8 cellular contexts compared by ENCODE assay signal in the genomic region with DNA sequence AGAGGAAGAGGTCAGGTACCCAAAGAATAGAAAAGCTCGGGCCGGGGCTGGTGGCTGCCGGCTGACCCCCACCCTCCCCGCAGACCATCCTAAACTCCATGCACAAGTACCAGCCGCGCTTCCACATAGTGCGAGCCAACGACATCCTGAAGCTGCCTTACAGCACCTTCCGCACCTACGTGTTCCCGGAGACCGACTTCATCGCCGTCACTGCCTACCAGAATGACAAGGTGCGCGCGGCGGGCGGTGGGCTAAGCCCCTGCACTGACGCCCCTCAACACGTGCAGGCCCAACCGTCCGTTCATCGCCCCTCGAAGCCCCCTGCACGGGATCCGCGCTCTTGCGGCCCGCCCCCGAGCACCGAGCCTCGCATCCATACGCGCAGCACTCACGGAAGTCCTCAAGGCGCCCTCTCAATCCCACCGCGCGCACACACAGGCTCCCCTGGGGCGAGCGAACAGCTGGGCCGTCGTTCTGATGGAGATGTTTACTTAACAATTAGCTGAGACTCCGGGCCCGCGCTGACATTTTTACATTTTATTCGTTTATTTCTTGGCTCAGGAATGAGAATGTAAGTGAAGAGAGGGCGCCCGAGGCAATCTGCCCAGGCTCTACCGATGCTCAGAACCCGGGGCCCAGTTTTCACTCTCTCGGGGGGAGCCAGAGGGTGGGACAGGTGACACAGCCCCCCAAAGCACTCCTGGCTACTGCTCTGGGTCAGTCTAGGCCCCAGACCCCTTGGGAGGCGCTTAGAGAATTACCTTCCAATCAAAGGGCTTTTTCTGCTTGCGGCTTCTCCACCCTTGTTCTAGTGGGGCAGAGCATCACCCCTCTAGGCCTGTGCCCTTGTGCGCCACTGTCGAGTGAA. TPM values are rescaled to one million over a fixed set of nuclear protein-coding genes. Genes with fewer than 3 reads are reported as not detected.
A peak's percentile ranks its signal among the peaks of the same experiment; 100 is the strongest.
DNase-seq lines count a peak whose midpoint lies in the region; ATAC-seq, FAIRE-seq and TF ChIP-seq lines count a peak whose summit lies in the region.

No MANE protein-coding gene starts in this region.

- FAIRE-seq in keratinocyte (lab: Jason Lieb, UNC) (no peak), D721Med (lab: Jason Lieb, UNC) (no peak)

- H3K9ac ChIP-seq in keratinocyte (ENCODE audit: control insufficient read depth, extremely low read depth, insufficient read depth, low read length), result no peak overlapping the region

- ATAC-seq in activated CD8-positive, alpha-beta memory T cell treated with anti-CD3 and anti-CD28 coated beads, Interleukin-2, amount 10 ng/mL, durations not matched to agents 7 days and 5 days, result peak; percentile 34
- no peak for ATAC-seq in activated CD8-positive, alpha-beta T cell treated with anti-CD3 and anti-CD28 coated beads for 36 hours

- CTCF ChIA-PET in activated CD8-positive, alpha-beta memory T cell treated with anti-CD3 and anti-CD28 coated beads, Interleukin-2, amount 10 ng/mL, durations not matched to agents 7 days and 5 days (lab: Charles Lee), result interaction anchor here (0.9 kb wide), 1 partner anchor 9 kb away, joined by 3 read pairs; no protein-coding TSS in a partner anchor
- CTCF ChIA-PET in activated CD8-positive, alpha-beta T cell treated with anti-CD3 and anti-CD28 coated beads for 36 hours (lab: Charles Lee), result interaction anchor here (3.8 kb wide), 1 partner anchor 9 kb away, joined by 16 read pairs; no protein-coding TSS in a partner anchor

- H3K36me3 ChIP-seq in keratinocyte (ENCODE audit: control insufficient read depth in 2 of 2, extremely low read depth in 1 of 2, insufficient read depth in 2 of 2, low read length in 2 of 2), result no peaks in the 10 kb centered on the region

- peak overlapping the region; percentile 43 for H3K27ac Mint-ChIP-seq in activated CD8-positive, alpha-beta memory T cell treated with anti-CD3 and anti-CD28 coated beads, Interleukin-2, amount 10 ng/mL, durations not matched to agents 7 days and 5 days
- H3K27ac Mint-ChIP-seq in activated CD8-positive, alpha-beta T cell treated with anti-CD3 and anti-CD28 coated beads for 36 hours, result no peak overlapping the region
- peak overlapping the region; percentile 74 for H3K27ac Mint-ChIP-seq in type B pancreatic cell

- H3K27me3 Mint-ChIP-seq in activated CD8-positive, alpha-beta memory T cell treated with anti-CD3 and anti-CD28 coated beads, Interleukin-2, amount 10 ng/mL, durations not matched to agents 7 days and 5 days, result peaks cover 75% of the 10 kb centered on the region
- peaks cover 68% of the 10 kb centered on the region for H3K27me3 Mint-ChIP-seq in activated CD8-positive, alpha-beta T cell treated with anti-CD3 and anti-CD28 coated beads for 36 hours
- peaks cover 69% of the 10 kb centered on the region for H3K27me3 Mint-ChIP-seq in type B pancreatic cell

- H3K27ac ChIP-seq in keratinocyte (ENCODE audit: control insufficient read depth, insufficient read depth, low read length), result no peak overlapping the region

- dilution Hi-C loops in keratinocyte (cut with MboI; ENCODE audit: extremely low pct_ligation_motif_present, low sequenced_read_pairs), result no loop called here

- peaks cover 11% of the 10 kb centered on the region for H3K4me1 ChIP-seq in keratinocyte (ENCODE audit: control insufficient read depth, extremely low read depth, insufficient read depth, low read length)

- H3K9me3 Mint-ChIP-seq in activated CD8-positive, alpha-beta memory T cell treated with anti-CD3 and anti-CD28 coated beads, Interleukin-2, amount 10 ng/mL, durations not matched to agents 7 days and 5 days (ENCODE audit: low read depth), result no peaks in the 10 kb centered on the region
- no peaks in the 10 kb centered on the region for H3K9me3 Mint-ChIP-seq in activated CD8-positive, alpha-beta T cell treated with anti-CD3 and anti-CD28 coated beads for 36 hours
- no peaks in the 10 kb centered on the region for H3K9me3 Mint-ChIP-seq in type B pancreatic cell

- H3K4me3 ChIP-seq in keratinocyte (ENCODE audit: control insufficient read depth in 2 of 3, extremely low read depth in 1 of 3, insufficient read depth in 2 of 3, low read depth in 1 of 3, low read length in 3 of 3), result no peak overlapping the region

- H3K9me3 ChIP-seq in keratinocyte (ENCODE audit: control insufficient read depth, low read depth, low read length), result no peaks in the 10 kb centered on the region

- intact Hi-C loops in activated CD8-positive, alpha-beta T cell treated with anti-CD3 and anti-CD28 coated beads for 36 hours (cut with micrococcal nuclease), result loop anchor here (5.0 kb wide), 1 partner anchor 49 kb away; a partner anchor contains a TSS

- peaks cover 27% of the 10 kb centered on the region for H3K4me1 Mint-ChIP-seq in activated CD8-positive, alpha-beta memory T cell treated with anti-CD3 and anti-CD28 coated beads, Interleukin-2, amount 10 ng/mL, durations not matched to agents 7 days and 5 days
- H3K4me1 Mint-ChIP-seq in activated CD8-positive, alpha-beta T cell treated with anti-CD3 and anti-CD28 coated beads for 36 hours (ENCODE audit: low read depth), result peaks cover 34% of the 10 kb centered on the region
- H3K4me1 Mint-ChIP-seq in type B pancreatic cell (ENCODE audit: unreplicated experiment), result peaks cover 18% of the 10 kb centered on the region

- H2AFZ ChIP-seq in keratinocyte (ENCODE audit: control insufficient read depth, low read length), result no peak overlapping the region

- H3K36me3 Mint-ChIP-seq in activated CD8-positive, alpha-beta memory T cell treated with anti-CD3 and anti-CD28 coated beads, Interleukin-2, amount 10 ng/mL, durations not matched to agents 7 days and 5 days, result no peaks in the 10 kb centered on the region
- H3K36me3 Mint-ChIP-seq in activated CD8-positive, alpha-beta T cell treated with anti-CD3 and anti-CD28 coated beads for 36 hours (ENCODE audit: low read depth), result no peaks in the 10 kb centered on the region
- H3K36me3 Mint-ChIP-seq in type B pancreatic cell, result peaks cover 12% of the 10 kb centered on the region

- peak overlapping the region; percentile 57 for H3K4me3 Mint-ChIP-seq in activated CD8-positive, alpha-beta memory T cell treated with anti-CD3 and anti-CD28 coated beads, Interleukin-2, amount 10 ng/mL, durations not matched to agents 7 days and 5 days
- peak overlapping the region; percentile 31 for H3K4me3 Mint-ChIP-seq in activated CD8-positive, alpha-beta T cell treated with anti-CD3 and anti-CD28 coated beads for 36 hours
- peak overlapping the region; percentile 79 for H3K4me3 Mint-ChIP-seq in type B pancreatic cell

- H4K20me1 ChIP-seq in keratinocyte (ENCODE audit: control insufficient read depth, extremely low read depth, insufficient read depth, low read length), result peaks cover 6% of the 10 kb centered on the region

- peak overlapping the region; percentile 58 for H3K4me2 ChIP-seq in keratinocyte (ENCODE audit: control insufficient read depth, extremely low read depth, insufficient read depth, low read depth, low read length)

- H3K9me1 ChIP-seq in keratinocyte (ENCODE audit: control insufficient read depth, extremely low read depth, insufficient read depth, low read length), result no peaks in the 10 kb centered on the region

- TF ChIP-seq CTCF in activated CD8-positive, alpha-beta T cell treated with anti-CD3 and anti-CD28 coated beads for 36 hours (IDR thresholded peaks at IDR 0.05), result no peak
- TF ChIP-seq CTCF in keratinocyte (optimal IDR thresholded peaks at IDR 0.05 in 1 of 3, IDR thresholded peaks at IDR 0.05 in 1 of 3, conservative IDR thresholded peaks at IDR 0.05 in 1 of 3; ENCODE audit: extremely low read depth in 1 of 3, insufficient read depth in 2 of 3, low read length in 3 of 3), result no peak
- no peak for TF ChIP-seq CTCF in type B pancreatic cell (conservative IDR thresholded peaks at IDR 0.05)
- no peak for TF ChIP-seq CTCF in D721Med (IDR thresholded peaks at IDR 0.05; ENCODE audit: insufficient read depth, missing control alignments)

- no peaks in the 10 kb centered on the region for H3K79me2 ChIP-seq in keratinocyte (ENCODE audit: control insufficient read depth, insufficient read depth, low read length)

- peaks cover 87% of the 10 kb centered on the region for H3K27me3 ChIP-seq in keratinocyte (ENCODE audit: control insufficient read depth, extremely low read depth, insufficient read depth, low read length)

- DNase-seq in activated CD8-positive, alpha-beta memory T cell treated with anti-CD3 and anti-CD28 coated beads, Interleukin-2, amount 10 ng/mL, durations not matched to agents 7 days and 5 days, result no peak
- no peak for DNase-seq in activated CD8-positive, alpha-beta memory T cell treated with anti-CD3 and anti-CD28 coated beads, Interleukin-2, amount 50 U/mL, for 48 hours
- no peak for DNase-seq in activated CD8-positive, alpha-beta T cell treated with anti-CD3 and anti-CD28 coated beads for 36 hours
- DNase-seq in keratinocyte (ENCODE audit: low read depth, low spot score) (no peak), type B pancreatic cell (ENCODE audit: extremely low spot score, unreplicated experiment) (no peak), D721Med (ENCODE audit: insufficient read length, low spot score) (no peak), HPDE6-E6E7 (ENCODE audit: extremely low spot score) (no peak)
- no peak for DNase-seq in stimulated activated CD4-positive, alpha-beta T cell treated with anti-CD3 and anti-CD28 coated beads, Interleukin-2, amount 100 ng/mL, for 24 hours

- POLR2A ChIA-PET in activated CD8-positive, alpha-beta T cell treated with anti-CD3 and anti-CD28 coated beads for 36 hours (lab: Charles Lee), result no interaction called here

RNA-seq across cellular contexts. Expression of a gene that starts 3.6 kb away (rescaled TPM):
- total RNA-seq in activated CD8-positive, alpha-beta memory T cell treated with anti-CD3 and anti-CD28 coated beads, Interleukin-2, amount 10 ng/mL, durations not matched to agents 7 days and 5 days, result not detected
- not detected for total RNA-seq in activated CD8-positive, alpha-beta T cell treated with anti-CD3 and anti-CD28 coated beads for 36 hours
- 0.01 TPM in 2 of 3 replicates, not detected in the other for polyA plus RNA-seq in keratinocyte
- polyA plus RNA-seq in keratinocyte (2011; ENCODE audit: low read depth), result not detected
- 0.03 TPM in 1 of 2 replicates, not detected in the other for polyA plus RNA-seq in keratinocyte (2011; cell fraction: cytosol; rRNA removed)
- polyA plus RNA-seq in keratinocyte (2011; cell fraction: nucleus; rRNA removed), result 0.04 and 0.07 TPM in 2 replicates
- polyA plus RNA-seq in keratinocyte (2012; ENCODE audit: low replicate concordance), result 0.02 TPM in 1 of 2 replicates, not detected in the other
- polyA minus RNA-seq in keratinocyte, result 0.10 to 0.26 TPM in 2 of 3 replicates, not detected in the other
- polyA minus RNA-seq in keratinocyte (2011; cell fraction: cytosol; rRNA and poly(A)+ RNA removed), result not detected
- polyA minus RNA-seq in keratinocyte (2011; cell fraction: nucleus; rRNA and poly(A)+ RNA removed), result not detected in 2 replicates
- total RNA-seq in type B pancreatic cell (ENCODE audit: low replicate concordance), result 8.7 and 55.9 TPM in 2 replicates

RNA-seq across cellular contexts. Expression of a gene that starts 49.0 kb away (rescaled TPM):
- not detected for total RNA-seq in activated CD8-positive, alpha-beta memory T cell treated with anti-CD3 and anti-CD28 coated beads, Interleukin-2, amount 10 ng/mL, durations not matched to agents 7 days and 5 days
- total RNA-seq in activated CD8-positive, alpha-beta T cell treated with anti-CD3 and anti-CD28 coated beads for 36 hours, result not detected
- 0.04 TPM in 1 of 3 replicates, not detected in the others for polyA plus RNA-seq in keratinocyte
- not detected for polyA plus RNA-seq in keratinocyte (2011; ENCODE audit: low read depth)
- polyA plus RNA-seq in keratinocyte (2011; cell fraction: cytosol; rRNA removed), result not detected in 2 replicates
- polyA plus RNA-seq in keratinocyte (2011; cell fraction: nucleus; rRNA removed), result 0.10 and 0.39 TPM in 2 replicates
- not detected in 2 replicates for polyA plus RNA-seq in keratinocyte (2012; ENCODE audit: low replicate concordance)
- 0.33 TPM in 1 of 3 replicates, not detected in the others for polyA minus RNA-seq in keratinocyte
- not detected for polyA minus RNA-seq in keratinocyte (2011; cell fraction: cytosol; rRNA and poly(A)+ RNA removed)
- polyA minus RNA-seq in keratinocyte (2011; cell fraction: nucleus; rRNA and poly(A)+ RNA removed), result not detected in 2 replicates
- 0.45 and 1.8 TPM in 2 replicates for total RNA-seq in type B pancreatic cell (ENCODE audit: low replicate concordance)
